Comparison of ENCODE assay signal across 14 cellular contexts in the genomic region with DNA sequence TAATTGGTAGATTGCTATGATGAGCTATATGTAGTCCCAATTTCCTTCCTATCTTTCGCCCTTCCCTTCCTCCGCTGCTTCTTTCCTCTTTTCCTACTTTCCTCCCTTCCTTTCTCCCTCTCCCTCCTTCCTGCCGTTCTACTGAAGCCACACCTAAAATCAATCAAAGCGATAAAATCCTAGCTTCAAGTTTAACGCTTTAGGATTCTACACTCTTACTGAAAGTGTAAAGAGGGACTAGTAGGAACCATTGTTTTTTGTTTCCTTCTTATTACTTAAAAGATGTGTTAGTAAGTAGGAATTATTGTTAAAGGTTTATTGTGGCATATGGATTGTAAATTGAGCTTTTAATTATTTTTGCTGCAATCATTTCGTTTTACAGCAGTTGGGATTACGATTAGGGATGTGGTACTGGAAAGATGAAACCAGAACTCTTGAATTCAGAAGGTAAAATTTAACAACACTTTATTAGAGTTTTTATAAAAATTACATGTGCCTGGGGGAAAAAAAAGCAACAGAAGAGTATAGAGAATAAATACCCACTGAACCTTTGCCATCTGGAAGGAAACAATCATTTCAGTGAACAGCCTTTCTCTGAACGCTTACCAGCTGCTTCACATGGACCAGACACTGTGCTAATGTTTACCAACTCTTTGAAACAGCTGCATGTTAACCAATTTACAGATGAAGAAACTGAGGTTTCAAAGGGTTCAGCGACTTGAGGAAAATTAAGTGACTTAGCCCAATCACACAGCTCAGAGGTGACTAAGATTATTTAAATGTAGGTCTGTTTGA. TPM values are rescaled to one million over a fixed set of nuclear protein-coding genes. Genes with fewer than 3 reads are reported as not detected.
DNase-seq lines count a peak whose midpoint lies in the region; ATAC-seq and TF ChIP-seq lines count a peak whose summit lies in the region.
"Had no signal": no experiment of that assay in that cellular context is flagged by ENCODE, and none has a peak within 500 bp of the region (broad histone marks: within the 10 kb centered on the region; RNA-seq: fewer than 3 reads in every experiment).

No MANE protein-coding gene starts in this region.

- H3K36me3 Mint-ChIP-seq in activated naive CD4-positive, alpha-beta T cell treated with anti-CD3 and anti-CD28 coated beads for 36 hours (ENCODE audit: low read depth) = no peaks in the 10 kb centered on the region
- H3K36me3 Mint-ChIP-seq in activated CD8-positive, alpha-beta T cell treated with anti-CD3 and anti-CD28 coated beads for 36 hours (ENCODE audit: low read depth) = no peaks in the 10 kb centered on the region

- peaks cover 12% of the 10 kb centered on the region for H3K4me1 Mint-ChIP-seq in activated naive CD4-positive, alpha-beta T cell treated with anti-CD3 and anti-CD28 coated beads for 36 hours (ENCODE audit: low read depth)
- H3K4me1 Mint-ChIP-seq in activated CD8-positive, alpha-beta T cell treated with anti-CD3 and anti-CD28 coated beads for 36 hours (ENCODE audit: low read depth) = peaks cover 10% of the 10 kb centered on the region

- H3K36me3 ChIP-seq in suprapubic skin = no peaks in the 10 kb centered on the region
- H3K36me3 ChIP-seq: BLaER1 treated with 17β-estradiol and CSF1 and Interleukin-3, amounts not matched to agents 10 nM and 100 nM had no signal

- H3K4me3 ChIP-seq in suprapubic skin = peak overlapping the region; percentile 48

- no peak for DNase-seq in activated naive CD4-positive, alpha-beta T cell treated with anti-CD3 and anti-CD28 coated beads for 36 hours
- no peak for DNase-seq in activated naive CD4-positive, alpha-beta T cell treated with Interleukin-2 at 50 U/mL for 16 hours
- DNase-seq in activated CD8-positive, alpha-beta T cell treated with anti-CD3 and anti-CD28 coated beads for 36 hours = no peak
- DNase-seq in left colon (no peak), suprapubic skin (ENCODE audit: low spot score in 2 of 2) (no peak), SKM-1 (lab: John Stamatoyannopoulos, UW; ENCODE audit: unreplicated experiment) (no peak), UCSD-AML1 (lab: John Stamatoyannopoulos, UW; ENCODE audit: unreplicated experiment) (no peak), middle frontal gyrus (ENCODE audit: extremely low spot score, low spot score) (no peak)
- DNase-seq: left cardiac atrium; OCI-M1; stimulated activated CD4-positive, alpha-beta T cell treated with anti-CD3 and anti-CD28 coated beads, Interleukin-1b, Interleukin-23, amount 100 ng/mL, for 48 hours had no signal

- H3K27ac ChIP-seq in suprapubic skin = peak overlapping the region; percentile 16
- H3K27ac ChIP-seq: BLaER1 treated with 17β-estradiol and CSF1 and Interleukin-3, amounts not matched to agents 10 nM and 100 nM had no signal

- TF ChIP-seq CTCF in activated CD8-positive, alpha-beta T cell treated with anti-CD3 and anti-CD28 coated beads for 36 hours (IDR thresholded peaks at IDR 0.05) = no peak
- TF ChIP-seq CTCF in suprapubic skin (IDR thresholded peaks at IDR 0.05) = no peak

- H3K4me1 ChIP-seq in suprapubic skin = peaks cover 19% of the 10 kb centered on the region

- peak overlapping the region; percentile 33 for H3K4me3 Mint-ChIP-seq in activated naive CD4-positive, alpha-beta T cell treated with anti-CD3 and anti-CD28 coated beads for 36 hours
- peak overlapping the region; percentile 47 for H3K4me3 Mint-ChIP-seq in activated CD8-positive, alpha-beta T cell treated with anti-CD3 and anti-CD28 coated beads for 36 hours

- WGBS in suprapubic skin = 30% methylated on average over 9 of the region's 9 CpGs

- POLR2A ChIA-PET in activated CD8-positive, alpha-beta T cell treated with anti-CD3 and anti-CD28 coated beads for 36 hours (lab: Charles Lee) = interaction anchor here (0.7 to 1.0 kb wide), 5 partner anchors 9 to 45 kb away, joined by 3 to 4 read pairs (median 3); partner anchors contain the start of gene HSPA2

- no peaks in the 10 kb centered on the region for H3K9me3 Mint-ChIP-seq in activated naive CD4-positive, alpha-beta T cell treated with anti-CD3 and anti-CD28 coated beads for 36 hours
- H3K9me3 Mint-ChIP-seq in activated CD8-positive, alpha-beta T cell treated with anti-CD3 and anti-CD28 coated beads for 36 hours = no peaks in the 10 kb centered on the region
- H3K9me3 Mint-ChIP-seq: activated CD4-positive, alpha-beta memory T cell treated with anti-CD3 and anti-CD28 coated beads, Interleukin-2, amount 10 ng/mL, durations not matched to agents 7 days and 5 days; dendritic cell treated with granulocyte-macrophage colony-stimulating factor and Interleukin-4, amounts not matched to agents 40 ng/mL and 50 ng/mL, for 4 days had no signal

- peaks cover 7% of the 10 kb centered on the region for H3K27me3 Mint-ChIP-seq in activated naive CD4-positive, alpha-beta T cell treated with anti-CD3 and anti-CD28 coated beads for 36 hours (ENCODE audit: low read depth)
- peaks cover 10% of the 10 kb centered on the region for H3K27me3 Mint-ChIP-seq in activated CD8-positive, alpha-beta T cell treated with anti-CD3 and anti-CD28 coated beads for 36 hours

- H3K9me3 ChIP-seq in suprapubic skin = no peaks in the 10 kb centered on the region

- TF ChIP-seq POLR2A in suprapubic skin (IDR thresholded peaks at IDR 0.05) = no peak

- CTCF ChIA-PET in activated naive CD4-positive, alpha-beta T cell treated with anti-CD3 and anti-CD28 coated beads for 36 hours (lab: Charles Lee) = interaction anchor here (0.7 to 2.9 kb wide), 7 partner anchors 10 to 147 kb away, joined by 3 to 15 read pairs (median 3); partner anchors contain the start of gene HSPA2
- CTCF ChIA-PET in activated CD8-positive, alpha-beta T cell treated with anti-CD3 and anti-CD28 coated beads for 36 hours (lab: Charles Lee) = interaction anchor here (0.6 to 1.1 kb wide), 7 partner anchors 10 to 787 kb away, joined by 3 to 5 read pairs (median 4); partner anchors contain the start of gene HSPA2

- ATAC-seq in activated CD8-positive, alpha-beta T cell treated with anti-CD3 and anti-CD28 coated beads for 36 hours = no peak
- peak; percentile 28 for ATAC-seq in left colon

- intact Hi-C loops in activated naive CD4-positive, alpha-beta T cell treated with anti-CD3 and anti-CD28 coated beads for 36 hours (cut with micrococcal nuclease) = no loop called here
- intact Hi-C loops in activated CD8-positive, alpha-beta T cell treated with anti-CD3 and anti-CD28 coated beads for 36 hours (cut with micrococcal nuclease) = no loop called here
- intact Hi-C loops in left colon (cut with DNase I, micrococcal nuclease) = no loop called here

- no peak for TF ChIP-seq EP300 in suprapubic skin (IDR thresholded peaks at IDR 0.05)

- no peaks in the 10 kb centered on the region for H3K27me3 ChIP-seq in suprapubic skin

- H3K27ac Mint-ChIP-seq in activated naive CD4-positive, alpha-beta T cell treated with anti-CD3 and anti-CD28 coated beads for 36 hours = no peak overlapping the region
- H3K27ac Mint-ChIP-seq in activated CD8-positive, alpha-beta T cell treated with anti-CD3 and anti-CD28 coated beads for 36 hours = no peak overlapping the region
- H3K27ac Mint-ChIP-seq: activated CD4-positive, alpha-beta memory T cell treated with anti-CD3 and anti-CD28 coated beads, Interleukin-2, amount 10 ng/mL, durations not matched to agents 7 days and 5 days; dendritic cell treated with granulocyte-macrophage colony-stimulating factor and Interleukin-4, amounts not matched to agents 40 ng/mL and 50 ng/mL, for 4 days had no signal

RNA-seq across cellular contexts. Expression of gene PPP1R36, which starts 1.0 kb away (rescaled TPM):
- total RNA-seq in activated naive CD4-positive, alpha-beta T cell treated with anti-CD3 and anti-CD28 coated beads for 36 hours = not detected
- under 1 TPM in 1 of 2 experiments, not detected in 1; 0.29 TPM for total RNA-seq in activated CD8-positive, alpha-beta T cell treated with anti-CD3 and anti-CD28 coated beads for 36 hours
- total RNA-seq in left colon (10 to 100 TPM in 1 of 2 donors, 1 to 10 TPM in 1; 7.1 to 10.7 TPM), suprapubic skin (1 to 10 TPM in 2 of 4 donors, under 1 TPM in 1, not detected in 1; 0.72 to 2.7 (median 1.5) TPM)

RNA-seq across cellular contexts. Expression of gene HSPA2, which starts 10.2 kb away (rescaled TPM):
- total RNA-seq in activated naive CD4-positive, alpha-beta T cell treated with anti-CD3 and anti-CD28 coated beads for 36 hours = 1 to 10 TPM; 4.1 to 5.1 TPM
- 1 to 10 TPM; 2.9 to 3.6 TPM for total RNA-seq in activated CD8-positive, alpha-beta T cell treated with anti-CD3 and anti-CD28 coated beads for 36 hours
- total RNA-seq in left colon (10 to 100 TPM; 52.7 to 61.7 TPM), suprapubic skin (10 to 100 TPM; 70.8 to 98.0 (median 91.6) TPM)

RNA-seq across cellular contexts. Expression of gene ZBTB1, which starts 46.2 kb away (rescaled TPM):
- 10 to 100 TPM; 21.3 to 23.4 TPM for total RNA-seq in activated naive CD4-positive, alpha-beta T cell treated with anti-CD3 and anti-CD28 coated beads for 36 hours
- 10 to 100 TPM; 64.7 to 67.8 TPM for total RNA-seq in activated CD8-positive, alpha-beta T cell treated with anti-CD3 and anti-CD28 coated beads for 36 hours
- total RNA-seq in left colon (10 to 100 TPM; 29.5 to 32.1 TPM), suprapubic skin (100 to 1,000 TPM in 1 of 4 donors, 10 to 100 TPM in 3; 33.4 to 129 (median 59.8) TPM)

RNA-seq across cellular contexts. Expression of gene ZBTB25, which starts 47.1 kb away (rescaled TPM):
- total RNA-seq in activated naive CD4-positive, alpha-beta T cell treated with anti-CD3 and anti-CD28 coated beads for 36 hours = 10 to 100 TPM; 22.6 to 23.5 TPM
- 10 to 100 TPM; 58.6 to 58.8 TPM for total RNA-seq in activated CD8-positive, alpha-beta T cell treated with anti-CD3 and anti-CD28 coated beads for 36 hours
- total RNA-seq in left colon (1 to 10 TPM; 5.9 to 6.5 TPM), suprapubic skin (10 to 100 TPM in 3 of 4 donors, 1 to 10 TPM in 1; 5.9 to 29.9 (median 11.4) TPM)

Comparison
In these comparisons a context has a peak if more than half of its experiments do, and no peak if none do; other contexts are left out.
1. RNA of gene HSPA2, which starts 10.2 kb away (total RNA-seq): 70.8 to 98.0 TPM in suprapubic skin and 52.7 to 61.7 TPM in left colon; 4.1 to 5.1 TPM in activated naive CD4-positive, alpha-beta T cell treated with anti-CD3 and anti-CD28 coated beads for 36 hours and 2.9 to 3.6 TPM in activated CD8-positive, alpha-beta T cell treated with anti-CD3 and anti-CD28 coated beads for 36 hours; every median in the first group is over 4 times any median in the second.